11 cellular contexts compared by ENCODE assay signal in the genomic region with DNA sequence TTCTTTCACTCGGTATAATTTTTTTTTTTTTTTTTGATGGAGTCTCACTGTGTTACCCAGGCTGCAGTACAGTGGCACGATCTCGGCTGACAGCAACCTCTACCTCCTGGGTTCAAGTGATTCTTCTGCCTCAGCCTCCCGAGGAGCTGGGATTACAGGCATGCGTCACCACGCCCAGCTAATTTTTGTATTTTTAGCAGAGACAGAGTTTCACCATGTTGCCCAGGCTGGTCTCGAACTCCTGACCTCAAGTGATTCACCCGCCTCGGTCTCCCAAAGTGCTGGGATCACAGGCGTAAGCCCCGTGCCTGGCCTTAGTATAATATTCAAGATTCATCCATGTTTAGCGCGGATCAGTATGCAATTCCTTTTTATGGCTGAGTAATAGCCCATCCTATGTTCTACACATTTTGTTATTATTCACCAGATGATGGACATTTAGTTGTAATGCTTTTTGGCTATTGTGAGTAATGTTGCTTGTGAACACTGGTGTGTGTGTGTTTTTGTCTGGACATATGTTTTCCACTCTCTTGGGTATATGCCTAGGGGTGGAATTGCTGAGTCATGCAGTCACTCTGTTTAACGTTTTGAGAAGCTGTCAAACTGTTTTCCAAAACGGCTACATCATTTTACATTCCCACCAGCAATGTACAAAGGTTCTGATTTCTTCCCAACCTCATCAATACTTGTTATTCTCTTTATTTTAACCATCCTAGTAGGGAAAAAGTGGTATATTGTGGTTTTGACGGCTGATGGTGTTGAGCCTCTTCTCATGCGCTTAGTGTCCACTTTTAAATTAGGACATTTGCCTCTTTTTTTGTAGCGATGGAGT. TPM values are rescaled to one million over a fixed set of nuclear protein-coding genes. Genes with fewer than 3 reads are reported as not detected.
DNase-seq lines count a peak whose midpoint lies in the region; ATAC-seq and TF ChIP-seq lines count a peak whose summit lies in the region.
"Had no signal": no experiment of that assay in that cellular context is flagged by ENCODE, and none has a peak within 500 bp of the region (broad histone marks: within the 10 kb centered on the region; RNA-seq: fewer than 3 reads in every experiment).

No MANE protein-coding gene starts in this region.

- H3K4me3 Mint-ChIP-seq in activated naive CD4-positive, alpha-beta T cell treated with anti-CD3 and anti-CD28 coated beads for 36 hours, result no peak overlapping the region
- no peak overlapping the region for H3K4me3 Mint-ChIP-seq in activated T-helper 1 cell treated with anti-CD3 and anti-CD28 coated beads, Interleukin-12 subunit alpha, Interleukin-12 subunit beta, Interleukin-2, Interleukin-4 antibody, amounts not matched to agents 30 ng/mL and 10 ng/mL and 1 ng/mL, durations not matched to agents 14 hours and 24 hours and 36 hours
- no peak overlapping the region for H3K4me3 Mint-ChIP-seq in type B pancreatic cell

- H3K4me1 Mint-ChIP-seq in activated naive CD4-positive, alpha-beta T cell treated with anti-CD3 and anti-CD28 coated beads for 36 hours (ENCODE audit: low read depth), result peaks cover 33% of the 10 kb centered on the region
- H3K4me1 Mint-ChIP-seq in activated T-helper 1 cell treated with anti-CD3 and anti-CD28 coated beads, Interleukin-12 subunit alpha, Interleukin-12 subunit beta, Interleukin-2, Interleukin-4 antibody, amounts not matched to agents 30 ng/mL and 10 ng/mL and 1 ng/mL, durations not matched to agents 14 hours and 24 hours and 36 hours (ENCODE audit: low read depth), result peaks cover 55% of the 10 kb centered on the region
- H3K4me1 Mint-ChIP-seq in type B pancreatic cell (ENCODE audit: unreplicated experiment), result peaks cover 16% of the 10 kb centered on the region

- H3K27me3 ChIP-seq in prostate gland (replicated peaks; ENCODE audit: insufficient read depth), result no peaks in the 10 kb centered on the region

- H3K4me1 ChIP-seq in prostate gland (replicated peaks), result peaks cover 7% of the 10 kb centered on the region

- H3K9me3 ChIP-seq in prostate gland, result no peaks in the 10 kb centered on the region

- H3K36me3 ChIP-seq in prostate gland, result no peaks in the 10 kb centered on the region

- 81% methylated on average over 18 of the region's 18 CpGs for WGBS in prostate gland

- no peak overlapping the region for H3K27ac ChIP-seq in prostate gland

- TF ChIP-seq CTCF in type B pancreatic cell (conservative IDR thresholded peaks at IDR 0.05) (no peak), prostate gland (IDR thresholded peaks at IDR 0.05) (no peak)

- no peak for ATAC-seq in GM21360 (IDR thresholded peaks at IDR 0.05; ENCODE audit: unreplicated experiment)

- intact Hi-C loops in activated naive CD4-positive, alpha-beta T cell treated with anti-CD3 and anti-CD28 coated beads for 36 hours (cut with micrococcal nuclease), result no loop called here
- intact Hi-C loops in activated T-helper 1 cell treated with anti-CD3 and anti-CD28 coated beads, Interleukin-12 subunit alpha, Interleukin-12 subunit beta, Interleukin-2, Interleukin-4 antibody, amounts not matched to agents 30 ng/mL and 10 ng/mL and 1 ng/mL, durations not matched to agents 14 hours and 24 hours and 36 hours (cut with micrococcal nuclease), result loop anchor here (1.0 kb wide), 2 partner anchors 15 to 26 kb away; no protein-coding TSS in a partner anchor
- intact Hi-C loops in prostate gland (cut with DNase I), result no loop called here

- peaks cover 4% of the 10 kb centered on the region for H3K36me3 Mint-ChIP-seq in activated naive CD4-positive, alpha-beta T cell treated with anti-CD3 and anti-CD28 coated beads for 36 hours (ENCODE audit: low read depth)
- H3K36me3 Mint-ChIP-seq in activated T-helper 1 cell treated with anti-CD3 and anti-CD28 coated beads, Interleukin-12 subunit alpha, Interleukin-12 subunit beta, Interleukin-2, Interleukin-4 antibody, amounts not matched to agents 30 ng/mL and 10 ng/mL and 1 ng/mL, durations not matched to agents 14 hours and 24 hours and 36 hours (ENCODE audit: low read depth), result peaks cover 6% of the 10 kb centered on the region
- H3K36me3 Mint-ChIP-seq in type B pancreatic cell, result no peaks in the 10 kb centered on the region

- TF ChIP-seq POLR2A in prostate gland (IDR thresholded peaks at IDR 0.05), result no peak

- no peak overlapping the region for H3K4me3 ChIP-seq in prostate gland
- H3K4me3 ChIP-seq: lung had no signal

- CTCF ChIA-PET in activated naive CD4-positive, alpha-beta T cell treated with anti-CD3 and anti-CD28 coated beads for 36 hours (lab: Charles Lee), result interaction anchor here (7.8 kb wide), 1 partner anchor 76 kb away, joined by 147 read pairs; no protein-coding TSS in a partner anchor

- DNase-seq in activated naive CD4-positive, alpha-beta T cell treated with anti-CD3 and anti-CD28 coated beads for 36 hours, result no peak
- DNase-seq in activated naive CD4-positive, alpha-beta T cell (lab: John Stamatoyannopoulos, UW), result no peak
- DNase-seq in activated T-helper 1 cell treated with anti-CD3 and anti-CD28 coated beads, Interleukin-12 subunit alpha, Interleukin-12 subunit beta, Interleukin-2, Interleukin-4 antibody, amounts not matched to agents 30 ng/mL and 10 ng/mL and 1 ng/mL, durations not matched to agents 14 hours and 24 hours and 36 hours (ENCODE audit: low spot score), result no peak
- DNase-seq in fibroblast of the conjunctiva (ENCODE audit: low read depth), result peak; percentile 90
- no peak for DNase-seq in type B pancreatic cell (ENCODE audit: extremely low spot score, unreplicated experiment)
- DNase-seq in prostate gland (ENCODE audit: low spot score), result no peak
- no peak for DNase-seq in DMS114 treated with DMSO at 0.1 percent for 48 hours (lab: John Stamatoyannopoulos, UW; ENCODE audit: unreplicated experiment)
- DNase-seq: activated gamma-delta T cell treated with Interleukin-2 at 50 U/mL for 16 hours, NCI-H748 treated with DMSO at 0.1 percent for 48 hours had no signal

- no peaks in the 10 kb centered on the region for H3K27me3 Mint-ChIP-seq in activated naive CD4-positive, alpha-beta T cell treated with anti-CD3 and anti-CD28 coated beads for 36 hours (ENCODE audit: low read depth)
- H3K27me3 Mint-ChIP-seq in activated T-helper 1 cell treated with anti-CD3 and anti-CD28 coated beads, Interleukin-12 subunit alpha, Interleukin-12 subunit beta, Interleukin-2, Interleukin-4 antibody, amounts not matched to agents 30 ng/mL and 10 ng/mL and 1 ng/mL, durations not matched to agents 14 hours and 24 hours and 36 hours (ENCODE audit: insufficient read depth), result no peaks in the 10 kb centered on the region
- H3K27me3 Mint-ChIP-seq in type B pancreatic cell, result no peaks in the 10 kb centered on the region

- H3K9me3 Mint-ChIP-seq in activated naive CD4-positive, alpha-beta T cell treated with anti-CD3 and anti-CD28 coated beads for 36 hours, result peaks cover 4% of the 10 kb centered on the region
- no peaks in the 10 kb centered on the region for H3K9me3 Mint-ChIP-seq in activated T-helper 1 cell treated with anti-CD3 and anti-CD28 coated beads, Interleukin-12 subunit alpha, Interleukin-12 subunit beta, Interleukin-2, Interleukin-4 antibody, amounts not matched to agents 30 ng/mL and 10 ng/mL and 1 ng/mL, durations not matched to agents 14 hours and 24 hours and 36 hours
- no peaks in the 10 kb centered on the region for H3K9me3 Mint-ChIP-seq in type B pancreatic cell

- peak overlapping the region; percentile 31 for H3K27ac Mint-ChIP-seq in activated naive CD4-positive, alpha-beta T cell treated with anti-CD3 and anti-CD28 coated beads for 36 hours
- peak overlapping the region; percentile 78 for H3K27ac Mint-ChIP-seq in activated T-helper 1 cell treated with anti-CD3 and anti-CD28 coated beads, Interleukin-12 subunit alpha, Interleukin-12 subunit beta, Interleukin-2, Interleukin-4 antibody, amounts not matched to agents 30 ng/mL and 10 ng/mL and 1 ng/mL, durations not matched to agents 14 hours and 24 hours and 36 hours
- peak overlapping the region; percentile 61 for H3K27ac Mint-ChIP-seq in type B pancreatic cell

RNA-seq across cellular contexts. Expression of gene PLEKHF1, which starts 22.9 kb away (rescaled TPM):
- total RNA-seq in activated naive CD4-positive, alpha-beta T cell treated with anti-CD3 and anti-CD28 coated beads for 36 hours, result 10 to 100 TPM; 20.7 to 21.0 TPM
- total RNA-seq in activated T-helper 1 cell treated with anti-CD3 and anti-CD28 coated beads, Interleukin-12 subunit alpha, Interleukin-12 subunit beta, Interleukin-2, Interleukin-4 antibody, amounts not matched to agents 30 ng/mL and 10 ng/mL and 1 ng/mL, durations not matched to agents 14 hours and 24 hours and 36 hours, result 30.9 and 35.0 TPM in 2 replicates
- total RNA-seq in type B pancreatic cell (ENCODE audit: low replicate concordance), result 6.3 and 16.9 TPM in 2 replicates
- total RNA-seq in prostate gland, result 10 to 100 TPM; 64.3 to 64.4 TPM

RNA-seq across cellular contexts. Expression of gene C19orf12, which starts 26.9 kb away (rescaled TPM):
- total RNA-seq in activated naive CD4-positive, alpha-beta T cell treated with anti-CD3 and anti-CD28 coated beads for 36 hours, result 10 to 100 TPM; 21.6 to 24.3 TPM
- total RNA-seq in activated T-helper 1 cell treated with anti-CD3 and anti-CD28 coated beads, Interleukin-12 subunit alpha, Interleukin-12 subunit beta, Interleukin-2, Interleukin-4 antibody, amounts not matched to agents 30 ng/mL and 10 ng/mL and 1 ng/mL, durations not matched to agents 14 hours and 24 hours and 36 hours, result 47.9 and 50.2 TPM in 2 replicates
- total RNA-seq in type B pancreatic cell (ENCODE audit: low replicate concordance) (18.0 and 23.9 TPM in 2 replicates), prostate gland (10 to 100 TPM; 27.9 to 42.4 TPM)
